8 cellular contexts compared by ENCODE assay signal in the genomic region with DNA sequence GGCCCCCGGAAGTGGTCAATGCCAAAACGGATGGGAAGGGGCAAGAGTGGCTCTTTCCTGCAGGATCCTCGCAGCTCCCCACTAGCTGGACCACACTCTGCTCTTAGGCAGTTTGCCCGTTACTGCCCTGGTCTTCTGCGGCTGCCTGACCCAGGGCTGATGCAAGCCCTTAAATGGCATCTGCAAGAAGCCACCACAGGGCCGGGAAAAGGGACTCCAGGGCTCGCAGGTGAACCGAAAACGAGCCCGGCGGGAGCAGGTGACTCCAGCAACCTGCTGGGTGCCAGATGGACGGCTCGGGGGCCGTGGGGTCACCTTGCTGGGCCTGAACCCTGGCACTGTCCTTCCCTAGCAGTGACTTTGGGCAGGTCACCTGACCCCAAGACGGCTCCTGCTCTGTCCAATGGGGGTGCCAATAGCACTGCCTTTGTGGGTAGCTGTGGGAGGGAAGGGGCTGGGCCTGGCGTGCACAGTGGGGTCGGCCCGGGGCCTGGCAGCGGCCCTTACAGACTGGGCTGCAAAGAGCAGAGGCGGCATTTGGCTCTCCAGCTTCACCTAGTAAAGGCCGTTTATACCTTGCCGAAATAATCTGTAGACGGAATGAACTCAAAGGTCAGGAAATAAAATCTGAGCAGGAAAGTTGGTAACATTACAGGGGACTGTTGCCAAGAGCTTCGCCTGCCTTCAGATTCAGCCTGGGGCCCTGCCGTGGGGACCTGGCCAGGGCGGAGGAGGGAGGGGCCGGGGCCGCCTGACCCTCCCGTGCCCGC. TPM values are rescaled to one million over a fixed set of nuclear protein-coding genes. Genes with fewer than 3 reads are reported as not detected.
DNase-seq lines count a peak whose midpoint lies in the region; ATAC-seq, FAIRE-seq and TF ChIP-seq lines count a peak whose summit lies in the region.

No MANE protein-coding gene starts in this region.

- WGBS in urinary bladder, result 38% methylated on average over 30 of the region's 30 CpGs

- ATAC-seq in GM21526 (IDR thresholded peaks at IDR 0.05; ENCODE audit: low FRiP score, unreplicated experiment) (peak; percentile 1), memory B cell (ENCODE audit: low read depth) (no peak)

- H3K27ac ChIP-seq in urinary bladder (ENCODE audit: low read depth), result peak overlapping the region; percentile 77

- no peak overlapping the region for H3K27ac Mint-ChIP-seq in memory B cell

- TF ChIP-seq POLR2A in NB4 (IDR thresholded peaks at IDR 0.05; ENCODE audit: extremely low read depth, insufficient read length), result no peak

- DNase-seq in COLO668 (lab: John Stamatoyannopoulos, UW; ENCODE audit: unreplicated experiment), result peak; percentile 50
- DNase-seq in NB4 (ENCODE audit: low read depth), result peak; percentile 64
- DNase-seq in bronchial epithelial cell (ENCODE audit: low read depth), result no peak
- no peak for DNase-seq in memory B cell (ENCODE audit: low spot score in 2 of 2)
- no peak for DNase-seq in GM10248 (ENCODE audit: extremely low spot score)
- no peak for DNase-seq in putamen (ENCODE audit: low spot score)

- H3K36me3 ChIP-seq in bronchial epithelial cell (ENCODE audit: control insufficient read depth, insufficient read depth, low read length), result peaks cover 6% of the 10 kb centered on the region
- H3K36me3 ChIP-seq in urinary bladder (ENCODE audit: insufficient read depth), result no peaks in the 10 kb centered on the region

- no peaks in the 10 kb centered on the region for H3K4me1 Mint-ChIP-seq in memory B cell

- CTCF ChIA-PET in GM10248 (lab: Yijun Ruan, JAX), result interaction anchor here (0.8 to 1.5 kb wide), 7 partner anchors 8 to 246 kb away, joined by 3 to 8 read pairs (median 4); partner anchors contain the start of gene DNLZ

- H3K4me3 ChIP-seq in NB4 (ENCODE audit: low read depth, low read length) (peak overlapping the region; percentile 78), bronchial epithelial cell (ENCODE audit: low read depth, low read length) (peak overlapping the region; percentile 70), urinary bladder (ENCODE audit: low read depth, low read length) (peak overlapping the region; percentile 85)

- FAIRE-seq in bronchial epithelial cell (lab: Jason Lieb, UNC), result no peak

- H3K27me3 ChIP-seq in bronchial epithelial cell (ENCODE audit: control insufficient read depth, insufficient read depth, low read length), result no peaks in the 10 kb centered on the region

- POLR2A ChIA-PET in GM10248 (lab: Yijun Ruan, JAX), result no interaction called here

- TF ChIP-seq CTCF in NB4 (IDR thresholded peaks at IDR 0.05; ENCODE audit: low read depth, low read length) (no peak), bronchial epithelial cell (IDR thresholded peaks at IDR 0.05; ENCODE audit: insufficient read depth, low read length, severe bottlenecking) (no peak), GM10248 (IDR thresholded peaks at IDR 0.05; ENCODE audit: control extremely low read depth, extremely low read depth, low read depth, missing control alignments) (no peak)

- no peaks in the 10 kb centered on the region for H3K36me3 Mint-ChIP-seq in memory B cell

- no peaks in the 10 kb centered on the region for H3K27me3 Mint-ChIP-seq in memory B cell

- peaks cover 2% of the 10 kb centered on the region for H3K4me1 ChIP-seq in urinary bladder (ENCODE audit: insufficient read depth)

- H3K4me3 Mint-ChIP-seq in memory B cell, result peak overlapping the region; percentile 69

- H3K9me3 Mint-ChIP-seq in memory B cell, result no peaks in the 10 kb centered on the region

RNA-seq across cellular contexts. Expression of gene TMEM250, which starts 1.2 kb away (rescaled TPM):
- 67.9 and 78.2 TPM in 2 replicates for total RNA-seq in bronchial epithelial cell
- total RNA-seq in urinary bladder, result 13.6 TPM
- 43.1 TPM for polyA plus RNA-seq in urinary bladder

RNA-seq across cellular contexts. Expression of gene NACC2, which starts 22.4 kb away (rescaled TPM):
- total RNA-seq in bronchial epithelial cell (7.6 and 14.0 TPM in 2 replicates), urinary bladder (14.9 TPM)
- polyA plus RNA-seq in urinary bladder, result 54.1 TPM

Comparison
In these comparisons a context has a peak if more than half of its experiments do, and no peak if none do; other contexts are left out.
1. DNase-seq: peak in COLO668 (single experiment) and NB4 (single experiment); none in bronchial epithelial cell (single experiment), memory B cell (0 of 2), GM10248 (single experiment) and putamen (single experiment).
2. Peak in every context shown above with its lines, with median percentiles within 50 percentile points of each other: H3K4me3 ChIP-seq.